In the genomic region with DNA sequence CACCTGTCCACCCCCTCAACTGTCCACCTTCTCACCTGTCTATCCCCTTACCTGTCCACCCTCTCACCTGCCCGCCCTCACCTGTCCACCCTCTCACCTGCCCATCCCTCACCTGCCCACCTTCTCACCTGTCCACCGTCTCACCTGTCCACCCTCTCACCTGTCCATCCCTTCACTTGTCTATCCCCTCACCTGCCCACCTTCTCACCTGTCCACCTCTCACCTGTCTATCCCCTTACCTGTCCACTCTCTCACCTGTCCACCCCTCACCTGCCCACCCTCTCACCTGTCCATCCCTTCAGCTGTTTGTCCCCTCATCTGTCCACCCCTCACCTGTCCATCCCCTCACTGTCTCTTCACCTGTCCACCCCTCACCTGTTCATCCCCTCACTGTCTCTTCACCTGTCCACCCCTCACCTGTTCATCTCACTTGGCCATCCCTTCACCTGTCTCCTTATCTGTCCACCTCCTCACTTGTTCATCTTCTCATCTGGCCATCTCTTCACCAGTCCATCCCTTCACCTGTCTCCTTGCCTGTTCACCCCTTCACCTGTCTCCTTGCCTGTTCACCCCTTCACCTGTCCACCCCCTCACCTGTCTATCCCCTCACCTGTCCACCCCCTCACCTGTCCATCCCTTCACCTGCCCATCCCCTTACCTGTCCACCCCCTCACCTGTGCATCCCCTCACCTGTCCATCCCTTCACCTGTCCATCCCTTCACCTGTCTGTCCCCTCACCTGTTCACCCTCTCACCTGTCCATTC, we compare ENCODE assay signal across 28 cellular contexts. TPM values are rescaled to one million over a fixed set of nuclear protein-coding genes. Genes with fewer than 3 reads are reported as not detected.
DNase-seq lines count a peak whose midpoint lies in the region; ATAC-seq and TF ChIP-seq lines count a peak whose summit lies in the region.
"Had no signal": no experiment of that assay in that cellular context is flagged by ENCODE, and none has a peak within 500 bp of the region (broad histone marks: within the 10 kb centered on the region; RNA-seq: fewer than 3 reads in every experiment).

No MANE protein-coding gene starts in this region.

- no peaks in the 10 kb centered on the region for H3K4me1 ChIP-seq in mesenchymal stem cell (ENCODE audit: control insufficient read depth, insufficient read depth, low read depth, low read length)
- H3K4me1 ChIP-seq: neural progenitor cell, upper lobe of left lung had no signal

- H3K9me3 ChIP-seq in T-helper 17 cell (ENCODE audit: control insufficient read depth, low read length, poor library complexity, severe bottlenecking) (no peaks in the 10 kb centered on the region), mesenchymal stem cell (ENCODE audit: control insufficient read depth, low read length) (no peaks in the 10 kb centered on the region)
- H3K9me3 ChIP-seq: upper lobe of left lung had no signal

- DNase-seq in T-helper 1 cell (no peak), AG08396 (ENCODE audit: low spot score) (peak; percentile 48), T-helper 17 cell (no peak), mesenchymal stem cell (no peak), NCI-H446 (lab: John Stamatoyannopoulos, UW) (no peak), GM20000 (ENCODE audit: low spot score) (no peak)
- no peak for DNase-seq in activated T-helper 2 cell treated with anti-CD3 and anti-CD28 coated beads, Interferon-gamma antibody, Interleukin-2, Interleukin-4, amounts not matched to agents 10 μg/mL and 5 μg/mL and 100 μg/mL, durations not matched to agents 14 hours and 24 hours and 36 hours (ENCODE audit: low spot score)
- DNase-seq: 8988T; activated CD4-positive, alpha-beta T cell treated with anti-CD3 and anti-CD28 coated beads, Interleukin-2, amount 50 U/mL, for 48 hours; activated CD8-positive, alpha-beta memory T cell treated with anti-CD3 and anti-CD28 coated beads, Interleukin-2, amount 50 U/mL, for 48 hours; CD8-positive, alpha-beta memory T cell; islet precursor cell; NCI-H1092; NCI-H2029 treated with DMSO at 0.1 percent for 48 hours; NCI-H226; NCI-H774; stimulated activated CD4-positive, alpha-beta T cell treated with anti-CD3 and anti-CD28 coated beads, Interleukin-15, amount 100 ng/mL, for 24 hours; upper lobe of left lung; WERI-Rb-1 had no signal

- H3K9ac ChIP-seq in mesenchymal stem cell (ENCODE audit: low read length): no peak overlapping the region
- H3K9ac ChIP-seq: neural progenitor cell had no signal

- peaks cover under 1% of the 10 kb centered on the region for H3K27me3 Mint-ChIP-seq in T-helper 1 cell treated with Interleukin-12 subunit alpha and Interleukin-12 subunit beta and Interleukin-4 antibody, amounts not matched to agents 30 μg/mL and 1 μg/mL, for 36 hours (ENCODE audit: low read depth)
- no peaks in the 10 kb centered on the region for H3K27me3 Mint-ChIP-seq in T-helper 17 cell
- H3K27me3 Mint-ChIP-seq in activated T-helper 2 cell treated with anti-CD3 and anti-CD28 coated beads, Interferon-gamma antibody, Interleukin-2, Interleukin-4, amounts not matched to agents 10 μg/mL and 5 μg/mL and 100 μg/mL, durations not matched to agents 14 hours and 24 hours and 36 hours (ENCODE audit: low read depth): peaks cover 2% of the 10 kb centered on the region

- H4K91ac ChIP-seq in mesenchymal stem cell (ENCODE audit: low read length): no peak overlapping the region

- H3K36me3 ChIP-seq in mesenchymal stem cell (ENCODE audit: control insufficient read depth in 1 of 2, insufficient read depth in 2 of 2, low read depth in 1 of 2, low read length in 2 of 2): peaks cover 25 to 58% of the 10 kb centered on the region in 2 experiments
- H3K36me3 ChIP-seq: neural progenitor cell had no signal

- no peak for ATAC-seq in T-helper 17 cell

- no peak overlapping the region for H2BK12ac ChIP-seq in mesenchymal stem cell (ENCODE audit: low read length in 2 of 2)

- no peaks in the 10 kb centered on the region for H3K36me3 Mint-ChIP-seq in T-helper 1 cell treated with Interleukin-12 subunit alpha and Interleukin-12 subunit beta and Interleukin-4 antibody, amounts not matched to agents 30 μg/mL and 1 μg/mL, for 36 hours (ENCODE audit: low read depth)
- no peaks in the 10 kb centered on the region for H3K36me3 Mint-ChIP-seq in T-helper 17 cell (ENCODE audit: low read depth)
- H3K36me3 Mint-ChIP-seq in activated T-helper 2 cell treated with anti-CD3 and anti-CD28 coated beads, Interferon-gamma antibody, Interleukin-2, Interleukin-4, amounts not matched to agents 10 μg/mL and 5 μg/mL and 100 μg/mL, durations not matched to agents 14 hours and 24 hours and 36 hours (ENCODE audit: low read depth): no peaks in the 10 kb centered on the region
- H3K36me3 Mint-ChIP-seq: CD8-positive, alpha-beta memory T cell had no signal

- peaks cover 11% of the 10 kb centered on the region for H3K9me3 Mint-ChIP-seq in T-helper 1 cell treated with Interleukin-12 subunit alpha and Interleukin-12 subunit beta and Interleukin-4 antibody, amounts not matched to agents 30 μg/mL and 1 μg/mL, for 36 hours
- H3K9me3 Mint-ChIP-seq in activated T-helper 2 cell treated with anti-CD3 and anti-CD28 coated beads, Interferon-gamma antibody, Interleukin-2, Interleukin-4, amounts not matched to agents 10 μg/mL and 5 μg/mL and 100 μg/mL, durations not matched to agents 14 hours and 24 hours and 36 hours: peaks cover 15% of the 10 kb centered on the region
- H3K9me3 Mint-ChIP-seq: CD8-positive, alpha-beta memory T cell; neural progenitor cell had no signal

- H4K8ac ChIP-seq in mesenchymal stem cell (ENCODE audit: low read length): peak overlapping the region; percentile 19

- no peak overlapping the region for H3K27ac ChIP-seq in mesenchymal stem cell (ENCODE audit: low read length, poor library complexity, severe bottlenecking)
- H3K27ac ChIP-seq: neural progenitor cell, RWPE1, WERI-Rb-1 had no signal

- H3K79me1 ChIP-seq in mesenchymal stem cell (replicated peaks; ENCODE audit: low read length, poor library complexity, severe bottlenecking): no peaks in the 10 kb centered on the region

- intact Hi-C loops in activated T-helper 2 cell treated with anti-CD3 and anti-CD28 coated beads, Interferon-gamma antibody, Interleukin-2, Interleukin-4, amounts not matched to agents 10 μg/mL and 5 μg/mL and 100 μg/mL, durations not matched to agents 14 hours and 24 hours and 36 hours (cut with micrococcal nuclease): no loop called here

- no peaks in the 10 kb centered on the region for H3K4me1 Mint-ChIP-seq in T-helper 1 cell treated with Interleukin-12 subunit alpha and Interleukin-12 subunit beta and Interleukin-4 antibody, amounts not matched to agents 30 μg/mL and 1 μg/mL, for 36 hours (ENCODE audit: low read depth)
- peaks cover 3% of the 10 kb centered on the region for H3K4me1 Mint-ChIP-seq in T-helper 17 cell
- H3K4me1 Mint-ChIP-seq in activated T-helper 2 cell treated with anti-CD3 and anti-CD28 coated beads, Interferon-gamma antibody, Interleukin-2, Interleukin-4, amounts not matched to agents 10 μg/mL and 5 μg/mL and 100 μg/mL, durations not matched to agents 14 hours and 24 hours and 36 hours (ENCODE audit: low read depth): no peaks in the 10 kb centered on the region
- H3K4me1 Mint-ChIP-seq: CD8-positive, alpha-beta memory T cell; neural progenitor cell had no signal

- no peak overlapping the region for H3K18ac ChIP-seq in mesenchymal stem cell (ENCODE audit: low read depth in 1 of 2, low read length in 2 of 2)

- H2AFZ ChIP-seq in mesenchymal stem cell (ENCODE audit: low read depth, low read length): no peak overlapping the region
- H2AFZ ChIP-seq: neural progenitor cell had no signal

- H2AK5ac ChIP-seq in mesenchymal stem cell (ENCODE audit: low read length, severe bottlenecking): no peak overlapping the region

- no peak overlapping the region for H3K4me3 Mint-ChIP-seq in T-helper 1 cell treated with Interleukin-12 subunit alpha and Interleukin-12 subunit beta and Interleukin-4 antibody, amounts not matched to agents 30 μg/mL and 1 μg/mL, for 36 hours
- H3K4me3 Mint-ChIP-seq in T-helper 17 cell: no peak overlapping the region
- no peak overlapping the region for H3K4me3 Mint-ChIP-seq in activated T-helper 2 cell treated with anti-CD3 and anti-CD28 coated beads, Interferon-gamma antibody, Interleukin-2, Interleukin-4, amounts not matched to agents 10 μg/mL and 5 μg/mL and 100 μg/mL, durations not matched to agents 14 hours and 24 hours and 36 hours (ENCODE audit: low read depth)
- H3K4me3 Mint-ChIP-seq: CD8-positive, alpha-beta memory T cell had no signal

- 81% methylated on average over 2 of the region's 2 CpGs for WGBS in mesenchymal stem cell

- H3K4me2 ChIP-seq in mesenchymal stem cell (ENCODE audit: low read length, poor library complexity, severe bottlenecking): no peak overlapping the region
- H3K4me2 ChIP-seq: neural progenitor cell had no signal

- no peak overlapping the region for H2BK15ac ChIP-seq in mesenchymal stem cell (ENCODE audit: low read depth, poor library complexity, severe bottlenecking)

- no peak overlapping the region for H3K4ac ChIP-seq in mesenchymal stem cell (ENCODE audit: low read depth in 1 of 2, low read length in 2 of 2)

- H3K27me3 ChIP-seq in mesenchymal stem cell (ENCODE audit: control insufficient read depth in 1 of 2, insufficient read depth in 1 of 2, low read length in 2 of 2): no peaks in the 10 kb centered on the region
- H3K27me3 ChIP-seq: neural progenitor cell, upper lobe of left lung had no signal

- TF ChIP-seq CTCF in GM20000 (IDR thresholded peaks at IDR 0.05; ENCODE audit: extremely low read depth, missing control alignments): no peak

- no peak overlapping the region for H3K23ac ChIP-seq in mesenchymal stem cell (ENCODE audit: low read length in 2 of 2)

- no peak overlapping the region for H2BK5ac ChIP-seq in mesenchymal stem cell (ENCODE audit: low read depth, low read length, poor library complexity, severe bottlenecking)

- H3K4me3 ChIP-seq in mesenchymal stem cell (ENCODE audit: insufficient read depth in 1 of 2, low read depth in 1 of 2, low read length in 2 of 2): no peak overlapping the region
- H3K4me3 ChIP-seq: neural progenitor cell, upper lobe of left lung had no signal

- H3K14ac ChIP-seq in mesenchymal stem cell (ENCODE audit: low read length in 2 of 2): no peak overlapping the region

- no peak overlapping the region for H2BK120ac ChIP-seq in mesenchymal stem cell (ENCODE audit: low read depth, low read length)

- peak overlapping the region; percentile 62 for H3K27ac Mint-ChIP-seq in T-helper 1 cell treated with Interleukin-12 subunit alpha and Interleukin-12 subunit beta and Interleukin-4 antibody, amounts not matched to agents 30 μg/mL and 1 μg/mL, for 36 hours
- H3K27ac Mint-ChIP-seq in T-helper 17 cell: peak overlapping the region; percentile 56
- no peak overlapping the region for H3K27ac Mint-ChIP-seq in activated T-helper 2 cell treated with anti-CD3 and anti-CD28 coated beads, Interferon-gamma antibody, Interleukin-2, Interleukin-4, amounts not matched to agents 10 μg/mL and 5 μg/mL and 100 μg/mL, durations not matched to agents 14 hours and 24 hours and 36 hours
- H3K27ac Mint-ChIP-seq: neural progenitor cell had no signal

RNA-seq across cellular contexts. Expression of gene KANK2, which starts 12.7 kb away (rescaled TPM):
- total RNA-seq in T-helper 17 cell: under 1 TPM; 0.63 to 0.72 TPM
- polyA plus RNA-seq in mesenchymal stem cell (2013, experiment 1 of 2): 197 TPM
- polyA plus RNA-seq in mesenchymal stem cell (2013, experiment 2 of 2): 192 TPM
- total RNA-seq in activated T-helper 2 cell treated with anti-CD3 and anti-CD28 coated beads, Interferon-gamma antibody, Interleukin-2, Interleukin-4, amounts not matched to agents 10 μg/mL and 5 μg/mL and 100 μg/mL, durations not matched to agents 14 hours and 24 hours and 36 hours: 5.9 and 6.5 TPM in 2 replicates

RNA-seq across cellular contexts. Expression of gene ANGPTL8, which starts 29.3 kb away (rescaled TPM):
- total RNA-seq in T-helper 17 cell: not detected
- polyA plus RNA-seq in mesenchymal stem cell (2013, experiment 1 of 2): 0.18 TPM
- polyA plus RNA-seq in mesenchymal stem cell (2013, experiment 2 of 2): not detected
- not detected in 2 replicates for total RNA-seq in activated T-helper 2 cell treated with anti-CD3 and anti-CD28 coated beads, Interferon-gamma antibody, Interleukin-2, Interleukin-4, amounts not matched to agents 10 μg/mL and 5 μg/mL and 100 μg/mL, durations not matched to agents 14 hours and 24 hours and 36 hours
- total RNA-seq: CD8-positive, alpha-beta memory T cell; fibroblast of lung; G401; H1; LHCN-M2; mononuclear cell; T-helper 2 cell treated with Interferon-gamma antibody and Interleukin-4, amounts not matched to agents 100 ng/mL and 5 ng/mL, for 36 hours had no signal
- polyA plus RNA-seq: CD8-positive, alpha-beta memory T cell; fibroblast of lung; H1 had no signal

RNA-seq across cellular contexts. Expression of gene DOCK6, which starts 52.2 kb away (rescaled TPM):
- 1 to 10 TPM in 1 of 2 donors, under 1 TPM in 1; 0.62 to 6.1 TPM for total RNA-seq in T-helper 17 cell
- polyA plus RNA-seq in mesenchymal stem cell (2013, experiment 1 of 2): 16.4 TPM
- 16.0 TPM for polyA plus RNA-seq in mesenchymal stem cell (2013, experiment 2 of 2)
- total RNA-seq in activated T-helper 2 cell treated with anti-CD3 and anti-CD28 coated beads, Interferon-gamma antibody, Interleukin-2, Interleukin-4, amounts not matched to agents 10 μg/mL and 5 μg/mL and 100 μg/mL, durations not matched to agents 14 hours and 24 hours and 36 hours: 3.9 and 5.3 TPM in 2 replicates

RNA-seq across cellular contexts. Expression of gene SPC24, which starts 54.5 kb away (rescaled TPM):
- under 1 TPM; 0.62 to 0.89 TPM for total RNA-seq in T-helper 17 cell
- 3.2 TPM for polyA plus RNA-seq in mesenchymal stem cell (2013, experiment 1 of 2)
- polyA plus RNA-seq in mesenchymal stem cell (2013, experiment 2 of 2): 3.0 TPM
- total RNA-seq in activated T-helper 2 cell treated with anti-CD3 and anti-CD28 coated beads, Interferon-gamma antibody, Interleukin-2, Interleukin-4, amounts not matched to agents 10 μg/mL and 5 μg/mL and 100 μg/mL, durations not matched to agents 14 hours and 24 hours and 36 hours: 38.3 and 38.8 TPM in 2 replicates
- polyA plus RNA-seq: CD8-positive, alpha-beta memory T cell had no signal
